ENCODE assay signal across 8 cellular contexts in the genomic region with DNA sequence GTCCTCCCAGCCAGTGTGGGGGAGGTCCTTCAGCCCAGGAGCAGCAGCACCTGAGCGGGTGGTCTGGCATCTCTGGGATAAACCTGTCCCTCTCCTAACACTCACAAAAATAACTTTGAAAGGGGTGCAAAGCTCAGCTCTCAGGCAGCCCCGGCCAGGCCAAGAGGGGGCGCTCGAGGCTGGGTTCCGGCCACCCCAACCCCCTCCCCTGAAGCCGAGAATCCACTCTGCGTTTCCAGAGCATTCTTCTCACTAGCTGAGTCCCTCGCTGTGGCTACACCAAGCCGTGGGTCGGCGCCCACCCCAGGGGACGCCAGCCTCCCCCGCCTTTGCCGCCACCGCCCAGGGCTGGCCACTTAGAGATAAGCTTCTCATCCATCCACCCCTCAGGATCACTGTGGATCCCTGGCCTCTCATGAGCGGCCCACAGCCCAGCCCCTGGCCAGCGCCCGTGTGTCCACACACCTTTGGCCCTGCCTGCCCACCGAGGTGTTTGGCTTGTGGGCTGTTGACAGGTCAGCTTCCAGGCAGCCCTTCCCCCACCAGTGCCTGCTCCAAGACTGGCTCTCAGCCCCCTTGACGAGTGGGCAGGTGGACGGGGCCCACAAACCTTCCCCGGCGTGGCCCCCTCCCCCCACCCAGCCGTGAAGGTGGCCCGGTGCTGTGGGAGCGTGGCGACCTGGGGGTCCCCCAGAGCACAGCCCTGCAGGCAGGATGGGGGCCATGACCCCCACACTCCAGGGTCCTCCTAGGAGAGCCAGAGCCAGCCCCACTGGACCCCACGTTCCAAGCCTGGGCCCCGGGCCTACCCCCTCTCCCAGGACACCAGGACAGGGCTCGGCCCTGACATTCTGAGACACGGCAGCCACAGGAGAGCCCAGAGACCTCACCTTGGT. TPM values are rescaled to one million over a fixed set of nuclear protein-coding genes. Genes with fewer than 3 reads are reported as not detected.
DNase-seq lines count a peak whose midpoint lies in the region; TF ChIP-seq lines count a peak whose summit lies in the region.

No MANE protein-coding gene starts in this region.

- H3K27me3 ChIP-seq in ACC112 (ENCODE audit: insufficient read depth, low read length) (no peaks in the 10 kb centered on the region), H7 (ENCODE audit: control insufficient read depth, insufficient read depth, low read length) (no peaks in the 10 kb centered on the region), mammary epithelial cell (ENCODE audit: insufficient read depth, low read length) (no peaks in the 10 kb centered on the region)

- H3K79me2 ChIP-seq in ACC112 (ENCODE audit: control insufficient read depth, insufficient read depth, low read length, unreplicated experiment) (no peaks in the 10 kb centered on the region), mammary epithelial cell (ENCODE audit: insufficient read depth, low read length) (no peaks in the 10 kb centered on the region)

- H3K4me3 ChIP-seq in ACC112 (ENCODE audit: low read depth, low read length), result peak overlapping the region; percentile 44
- no peak overlapping the region for H3K4me3 ChIP-seq in H7 (ENCODE audit: insufficient read depth, low read depth, low read length)
- H3K4me3 ChIP-seq in mammary epithelial cell (replicated peaks in 1 of 3; ENCODE audit: insufficient read depth in 1 of 3, low read depth in 2 of 3, low read length in 3 of 3), result peak overlapping the region in 1 of 3 experiments; percentile 29

- H3K36me3 ChIP-seq in ACC112 (ENCODE audit: insufficient read depth, low read length) (no peaks in the 10 kb centered on the region), H7 (replicated peaks; ENCODE audit: control insufficient read depth, insufficient read depth, low read length) (no peaks in the 10 kb centered on the region; the same call in 1 of the 2 replicates), mammary epithelial cell (ENCODE audit: insufficient read depth, low read length) (no peaks in the 10 kb centered on the region)

- H3K4me2 ChIP-seq in mammary epithelial cell (ENCODE audit: insufficient read depth, low read depth, low read length), result peak overlapping the region; percentile 52

- in situ Hi-C loops in mammary epithelial cell (cut with MboI; ENCODE audit: low sequenced_read_pairs in 2 of 2), result no loop called here

- no peaks in the 10 kb centered on the region for H3K9me3 ChIP-seq in mammary epithelial cell (replicated peaks; ENCODE audit: insufficient read depth, low read length)

- dilution Hi-C loops in mammary epithelial cell (cut with HindIII; ENCODE audit: low sequenced_read_pairs), result no loop called here

- H2AFZ ChIP-seq in ACC112 (ENCODE audit: low read length, unreplicated experiment) (peak overlapping the region; percentile 87), mammary epithelial cell (ENCODE audit: low read depth, low read length) (peak overlapping the region; percentile 35)

- CTCF ChIA-PET in mammary epithelial cell (lab: Charles Lee; ENCODE audit: low non-redundant PET), result no interaction called here

- BruUV-seq in mammary epithelial cell (replicated peaks; lab: Mats Ljungman, UMichigan), result no TSS peak

- no peak overlapping the region for H3K27ac ChIP-seq in ACC112 (ENCODE audit: low read depth, low read length)
- no peak overlapping the region for H3K27ac ChIP-seq in mammary epithelial cell (ENCODE audit: insufficient read depth, low read depth, low read length)

- TF ChIP-seq CTCF in mammary epithelial cell (conservative IDR thresholded peaks at IDR 0.05 in 1 of 2, IDR thresholded peaks at IDR 0.05 in 1 of 2; ENCODE audit: extremely low read depth in 1 of 2, insufficient read depth in 1 of 2, low read depth in 1 of 2, low read length in 2 of 2), result peak; percentile 54 to 81

- no peaks in the 10 kb centered on the region for H4K20me1 ChIP-seq in mammary epithelial cell (ENCODE audit: insufficient read depth, low read length)

- H3K4me1 ChIP-seq in ACC112 (ENCODE audit: control insufficient read depth, insufficient read depth, low read length, unreplicated experiment), result peaks cover 10% of the 10 kb centered on the region
- H3K4me1 ChIP-seq in mammary epithelial cell (ENCODE audit: insufficient read depth, low read length), result peaks cover 8% of the 10 kb centered on the region

- intact Hi-C loops in mammary epithelial cell (cut with micrococcal nuclease), result no loop called here

- DNase-seq in H7 (peak; percentile 98), T follicular helper cell (ENCODE audit: low read depth) (peak; percentile 20), mammary epithelial cell (no peak), islet precursor cell (peak; percentile 86), NCI-H1105 treated with DMSO at 0.1 percent for 48 hours (lab: John Stamatoyannopoulos, UW) (no peak), NCI-H2227 treated with DMSO at 0.1 percent for 48 hours (lab: John Stamatoyannopoulos, UW) (no peak)
- peak; percentile 58 for DNase-seq in stimulated activated CD4-positive, alpha-beta T cell treated with anti-CD3 and anti-CD28 coated beads, Interleukin-1b, Interleukin-23, amount 100 ng/mL, for 48 hours

- no peak overlapping the region for H3K9ac ChIP-seq in mammary epithelial cell (ENCODE audit: insufficient read depth, low read length)

- WGBS in mammary epithelial cell (ENCODE audit: low coverage, missing lambda C conversion rate), result 47% methylated on average over 11 of the region's 31 CpGs

RNA-seq across cellular contexts. Expression of a gene that starts 1.9 kb away (rescaled TPM):
- 1.6 TPM in 1 of 2 replicates, not detected in the other for total RNA-seq in H7 (2014; rRNA removed; shearing (Covaris generic))
- under 1 TPM in 1 of 2 donors, not detected in 1; 0.50 TPM for total RNA-seq in mammary epithelial cell
- polyA plus RNA-seq in mammary epithelial cell, result not detected
- polyA minus RNA-seq in mammary epithelial cell, result not detected

RNA-seq across cellular contexts. Expression of a gene that starts 30.8 kb away (rescaled TPM):
- total RNA-seq in H7 (2014; rRNA removed; shearing (Covaris generic)), result 35.5 and 41.5 TPM in 2 replicates
- total RNA-seq in mammary epithelial cell, result 1 to 10 TPM in 1 of 2 donors, under 1 TPM in 1; 0.26 to 5.0 TPM
- 6.2 TPM for polyA plus RNA-seq in mammary epithelial cell
- 6.0 TPM for polyA minus RNA-seq in mammary epithelial cell

RNA-seq across cellular contexts. Expression of a gene that starts 55.6 kb away (rescaled TPM):
- 127 and 143 TPM in 2 replicates for total RNA-seq in H7 (2014; rRNA removed; shearing (Covaris generic))
- 10 to 100 TPM in 1 of 2 donors, under 1 TPM in 1; 0.87 to 47.0 TPM for total RNA-seq in mammary epithelial cell
- 0.74 TPM for polyA plus RNA-seq in mammary epithelial cell
- not detected for polyA minus RNA-seq in mammary epithelial cell

Comparison
In these comparisons a context has a peak if more than half of its experiments do, and no peak if none do; other contexts are left out.
1. DNase-seq: peak in H7 (single experiment), T follicular helper cell (single experiment), islet precursor cell (single experiment) and stimulated activated CD4-positive, alpha-beta T cell treated with anti-CD3 and anti-CD28 coated beads, Interleukin-1b, Interleukin-23, amount 100 ng/mL, for 48 hours (single experiment); none in mammary epithelial cell (single experiment), NCI-H1105 treated with DMSO at 0.1 percent for 48 hours (single experiment) and NCI-H2227 treated with DMSO at 0.1 percent for 48 hours (single experiment).